Comparison of ENCODE assay signal across 22 cellular contexts in the genomic region with DNA sequence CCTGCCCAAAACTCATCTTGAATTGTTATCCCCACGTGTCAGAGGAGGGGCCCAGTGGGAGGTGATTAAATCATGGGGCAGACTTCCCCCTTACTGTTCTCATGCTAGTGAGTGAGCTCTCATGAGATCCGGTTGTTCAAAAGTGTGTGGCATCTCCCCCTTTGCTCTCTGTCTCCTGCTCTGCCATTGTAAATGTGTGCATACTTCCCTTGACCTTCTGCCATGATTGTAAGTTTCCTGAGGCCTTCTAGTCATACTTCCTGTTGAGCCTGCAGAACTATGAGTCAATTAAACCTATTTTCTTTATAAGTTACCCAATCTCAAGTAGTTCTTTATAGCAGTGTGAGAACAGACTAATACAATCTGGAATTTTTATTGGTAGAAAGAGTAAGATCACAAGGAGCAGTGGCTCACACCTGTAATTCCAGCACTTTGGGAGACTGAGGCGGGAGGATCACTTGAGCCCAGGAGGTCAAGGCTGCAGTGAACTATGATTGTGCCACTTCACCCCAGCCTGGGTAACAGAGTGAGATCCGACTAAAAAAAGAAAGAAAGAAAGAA. TPM values are rescaled to one million over a fixed set of nuclear protein-coding genes. Genes with fewer than 3 reads are reported as not detected.
"Had no signal": no experiment of that assay in that cellular context is flagged by ENCODE, and none has a peak within 500 bp of the region (broad histone marks: within the 10 kb centered on the region; RNA-seq: fewer than 3 reads in every experiment).

No MANE protein-coding gene starts in this region.

- FAIRE-seq: frontal cortex, islet of Langerhans, pancreas, urothelium cell line had no signal

- H3K36me3 ChIP-seq: pancreas, sigmoid colon, spleen, stomach, thoracic aorta had no signal

- ATAC-seq: activated CD8-positive, alpha-beta memory T cell treated with anti-CD3 and anti-CD28 coated beads, Interleukin-2, amount 10 ng/mL, durations not matched to agents 7 days and 5 days; naive thymus-derived CD8-positive, alpha-beta T cell; pancreas had no signal

- H3K27me3 ChIP-seq: pancreas, sigmoid colon, stomach had no signal

- H3K4me3 ChIP-seq: coronary artery, lung, pancreas, sigmoid colon, spleen, stomach, thoracic aorta had no signal

- DNase-seq: activated CD4-positive, alpha-beta memory T cell treated with anti-CD3 and anti-CD28 coated beads for 36 hours; activated CD4-positive, alpha-beta T cell treated with anti-CD3 and anti-CD28 coated beads for 1 hour; activated CD8-positive, alpha-beta memory T cell treated with anti-CD3 and anti-CD28 coated beads, Interleukin-2, amount 10 ng/mL, durations not matched to agents 7 days and 5 days; activated effector memory CD4-positive, alpha-beta T cell treated with anti-CD3 and anti-CD28 coated beads, Interleukin-2, amount 50 U/mL, for 16 hours; activated T-cell treated with anti-CD3 and anti-CD28 coated beads, Interleukin-2, amount 50 U/mL, for 24 hours; amniotic stem cell; caudate nucleus; effector CD8-positive, alpha-beta T cell; head of caudate nucleus; naive thymus-derived CD8-positive, alpha-beta T cell; pancreas; sigmoid colon; spleen; stomach; T-helper 9 cell had no signal

RNA-seq across cellular contexts. Expression of a gene that starts 47.1 kb away (rescaled TPM):
- total RNA-seq: activated CD4-positive, alpha-beta memory T cell treated with anti-CD3 and anti-CD28 coated beads for 36 hours; activated CD8-positive, alpha-beta memory T cell treated with anti-CD3 and anti-CD28 coated beads, Interleukin-2, amount 10 ng/mL, durations not matched to agents 7 days and 5 days; frontal cortex; mucosa of gallbladder; naive thymus-derived CD8-positive, alpha-beta T cell had no signal
